Comparison of ENCODE assay signal across 18 cellular contexts in the genomic region with DNA sequence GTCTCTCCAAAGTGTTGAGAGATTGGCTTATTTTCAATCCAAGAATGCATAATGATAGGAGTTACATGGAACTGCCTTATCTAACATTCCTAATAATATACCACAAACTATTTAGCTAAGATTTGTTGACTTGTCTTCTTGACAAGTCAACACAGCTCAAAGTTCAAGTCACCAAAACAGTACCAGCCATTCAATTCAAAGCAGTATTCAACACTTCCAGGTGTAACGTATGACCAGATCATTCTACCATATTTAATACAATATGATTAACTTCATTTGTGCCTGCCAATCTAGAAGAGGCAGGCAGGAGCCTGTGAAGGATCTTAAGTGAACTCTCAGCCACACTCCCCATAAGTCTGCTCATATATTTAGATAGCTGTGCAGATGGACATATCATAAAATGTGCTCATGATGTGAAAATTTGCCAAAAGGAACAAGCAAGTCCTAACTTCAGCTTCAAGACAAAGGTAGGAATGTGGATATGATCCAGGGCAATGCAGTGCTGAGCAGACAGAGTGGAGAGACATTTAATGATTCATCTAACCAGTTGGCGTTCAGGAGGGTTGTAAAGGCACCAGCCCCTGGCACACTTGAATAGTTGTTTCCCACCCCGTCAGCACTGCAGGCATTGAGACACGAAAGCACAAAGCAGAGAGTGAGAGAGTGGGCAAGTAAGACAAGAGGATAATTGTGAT.
A peak's percentile ranks its signal among the peaks of the same experiment; 100 is the strongest.
DNase-seq lines count a peak whose midpoint lies in the region; ATAC-seq and TF ChIP-seq lines count a peak whose summit lies in the region.
"Had no signal": no experiment of that assay in that cellular context is flagged by ENCODE, and none has a peak within 500 bp of the region (broad histone marks: within the 10 kb centered on the region; RNA-seq: fewer than 3 reads in every experiment).

No MANE protein-coding gene starts in this region.

- H3K27me3 Mint-ChIP-seq in CD4-positive, alpha-beta memory T cell = no peaks in the 10 kb centered on the region
- H3K27me3 Mint-ChIP-seq in stimulated activated naive CD8-positive, alpha-beta T cell treated with anti-CD3 and anti-CD28 coated beads, Interleukin-15, amount 100 ng/mL, for 72 hours = no peaks in the 10 kb centered on the region

- H3K4me1 ChIP-seq in mammary epithelial cell (ENCODE audit: insufficient read depth, low read length) (peaks cover 9% of the 10 kb centered on the region), hepatocyte (ENCODE audit: insufficient read depth) (peaks cover 11% of the 10 kb centered on the region), smooth muscle cell (ENCODE audit: low read depth) (no peaks in the 10 kb centered on the region)
- no peaks in the 10 kb centered on the region for H3K4me1 ChIP-seq in CD4-positive, alpha-beta memory T cell (ENCODE audit: insufficient read depth, low read length)
- H3K4me1 ChIP-seq: BLaER1, right lobe of liver had no signal

- H3F3A ChIP-seq in smooth muscle cell (ENCODE audit: low read depth) = no peaks in the 10 kb centered on the region

- in situ Hi-C loops in mammary epithelial cell (cut with MboI; ENCODE audit: low sequenced_read_pairs in 2 of 2) = no loop called here

- no peak overlapping the region for H3K27ac ChIP-seq in mammary epithelial cell (ENCODE audit: insufficient read depth, low read depth, low read length)
- no peak overlapping the region for H3K27ac ChIP-seq in hepatocyte
- no peak overlapping the region for H3K27ac ChIP-seq in smooth muscle cell (ENCODE audit: low read depth)
- H3K27ac ChIP-seq in CD4-positive, alpha-beta memory T cell (ENCODE audit: low read depth, low read length) = no peak overlapping the region
- H3K27ac ChIP-seq: BLaER1, right lobe of liver had no signal

- CTCF ChIA-PET in mammary epithelial cell (lab: Charles Lee; ENCODE audit: low non-redundant PET) = no interaction called here
- CTCF ChIA-PET in CD4-positive, alpha-beta memory T cell (lab: Charles Lee; ENCODE audit: partially characterized antibody) = no interaction called here

- H3K9me3 ChIP-seq in mammary epithelial cell (replicated peaks; ENCODE audit: insufficient read depth, low read length) (no peaks in the 10 kb centered on the region), hepatocyte (ENCODE audit: low read depth) (no peaks in the 10 kb centered on the region), smooth muscle cell (replicated peaks; ENCODE audit: low read depth) (no peaks in the 10 kb centered on the region)
- H3K9me3 ChIP-seq in CD4-positive, alpha-beta memory T cell (ENCODE audit: control insufficient read depth in 1 of 2, low read length in 2 of 2) = no peaks in the 10 kb centered on the region
- H3K9me3 ChIP-seq: BLaER1, right lobe of liver had no signal

- no TSS peak for BruUV-seq in mammary epithelial cell (replicated peaks; lab: Mats Ljungman, UMichigan)

- H3K27me3 ChIP-seq in mammary epithelial cell (ENCODE audit: insufficient read depth, low read length) = no peaks in the 10 kb centered on the region
- no peaks in the 10 kb centered on the region for H3K27me3 ChIP-seq in hepatocyte
- no peaks in the 10 kb centered on the region for H3K27me3 ChIP-seq in smooth muscle cell (ENCODE audit: low read depth)
- H3K27me3 ChIP-seq in CD4-positive, alpha-beta memory T cell (ENCODE audit: insufficient read depth, low read length) = no peaks in the 10 kb centered on the region
- H3K27me3 ChIP-seq: BLaER1, right lobe of liver had no signal

- H3K4me2 ChIP-seq in mammary epithelial cell (ENCODE audit: insufficient read depth, low read depth, low read length) (peak overlapping the region; percentile 43), hepatocyte (peak overlapping the region; percentile 24), smooth muscle cell (peak overlapping the region; percentile 23)
- H3K4me2 ChIP-seq: BLaER1 had no signal

- H3K4me3 ChIP-seq in mammary epithelial cell (replicated peaks in 1 of 3; ENCODE audit: insufficient read depth in 1 of 3, low read depth in 2 of 3, low read length in 3 of 3) = no peak overlapping the region
- H3K4me3 ChIP-seq in hepatocyte = no peak overlapping the region
- no peak overlapping the region for H3K4me3 ChIP-seq in smooth muscle cell
- H3K4me3 ChIP-seq in CD4-positive, alpha-beta memory T cell (ENCODE audit: low read length in 2 of 2) = no peak overlapping the region
- H3K4me3 ChIP-seq: BLaER1, right lobe of liver had no signal

- WGBS in mammary epithelial cell (ENCODE audit: low coverage, missing lambda C conversion rate) = 0% methylated on average over 4 of the region's 4 CpGs
- WGBS in hepatocyte (ENCODE audit: low lambda C conversion rate, missing lambda C conversion rate) = 64% methylated on average over 4 of the region's 4 CpGs
- WGBS in smooth muscle cell (ENCODE audit: low lambda C conversion rate) = 78% methylated on average over 4 of the region's 4 CpGs

- H3K9ac ChIP-seq in mammary epithelial cell (ENCODE audit: insufficient read depth, low read length) = no peak overlapping the region
- H3K9ac ChIP-seq in smooth muscle cell (ENCODE audit: low read depth) = no peak overlapping the region
- H3K9ac ChIP-seq: BLaER1 had no signal

- no peak overlapping the region for H3K27ac Mint-ChIP-seq in CD4-positive, alpha-beta memory T cell
- H3K27ac Mint-ChIP-seq in stimulated activated naive CD8-positive, alpha-beta T cell treated with anti-CD3 and anti-CD28 coated beads, Interleukin-15, amount 100 ng/mL, for 72 hours = no peak overlapping the region
- H3K27ac Mint-ChIP-seq: activated naive CD4-positive, alpha-beta T cell treated with anti-CD3 and anti-CD28 coated beads, Interleukin-2, amount 50 U/mL, for 72 hours had no signal

- no peaks in the 10 kb centered on the region for H3K4me1 Mint-ChIP-seq in CD4-positive, alpha-beta memory T cell
- H3K4me1 Mint-ChIP-seq in stimulated activated naive CD8-positive, alpha-beta T cell treated with anti-CD3 and anti-CD28 coated beads, Interleukin-15, amount 100 ng/mL, for 72 hours = no peaks in the 10 kb centered on the region

- H3K9me3 Mint-ChIP-seq in CD4-positive, alpha-beta memory T cell = peaks cover 0 to 3% (median 0%) of the 10 kb centered on the region in 8 donors
- no peaks in the 10 kb centered on the region for H3K9me3 Mint-ChIP-seq in stimulated activated naive CD8-positive, alpha-beta T cell treated with anti-CD3 and anti-CD28 coated beads, Interleukin-15, amount 100 ng/mL, for 72 hours
- H3K9me3 Mint-ChIP-seq: activated naive CD4-positive, alpha-beta T cell treated with anti-CD3 and anti-CD28 coated beads, Interleukin-2, amount 50 U/mL, for 72 hours had no signal

- no peak for ATAC-seq in stimulated activated naive CD8-positive, alpha-beta T cell treated with anti-CD3 and anti-CD28 coated beads, Interleukin-15, amount 100 ng/mL, for 72 hours
- ATAC-seq: activated naive CD4-positive, alpha-beta T cell treated with anti-CD3 and anti-CD28 coated beads, Interleukin-2, amount 50 U/mL, for 72 hours; HepG2; Panc1; right lobe of liver had no signal

- H4K20me1 ChIP-seq in mammary epithelial cell (ENCODE audit: insufficient read depth, low read length) (no peaks in the 10 kb centered on the region), hepatocyte (ENCODE audit: insufficient read depth, poor library complexity, severe bottlenecking) (no peaks in the 10 kb centered on the region), smooth muscle cell (ENCODE audit: low read depth) (no peaks in the 10 kb centered on the region)
- H4K20me1 ChIP-seq: BLaER1 had no signal

- no peaks in the 10 kb centered on the region for H3K9me2 ChIP-seq in hepatocyte (replicated peaks; ENCODE audit: insufficient read depth)

- dilution Hi-C loops in mammary epithelial cell (cut with HindIII; ENCODE audit: low sequenced_read_pairs) = no loop called here

- H3K36me3 Mint-ChIP-seq in CD4-positive, alpha-beta memory T cell = no peaks in the 10 kb centered on the region
- H3K36me3 Mint-ChIP-seq: activated naive CD4-positive, alpha-beta T cell treated with anti-CD3 and anti-CD28 coated beads, Interleukin-2, amount 50 U/mL, for 72 hours had no signal

- DNase-seq in NCI-H446 (lab: John Stamatoyannopoulos, UW) (peak; percentile 19 to 78), mammary epithelial cell (peak; percentile 75), hepatocyte (ENCODE audit: low spot score) (no peak), smooth muscle cell (lab: John Stamatoyannopoulos, UW; ENCODE audit: unreplicated experiment) (no peak), GF-D8 (lab: John Stamatoyannopoulos, UW) (no peak)
- DNase-seq in CD4-positive, alpha-beta memory T cell = no peak
- no peak for DNase-seq in stimulated activated naive CD8-positive, alpha-beta T cell treated with anti-CD3 and anti-CD28 coated beads, Interleukin-15, amount 100 ng/mL, for 72 hours
- DNase-seq: activated T-cell treated with anti-CD3 and anti-CD28 coated beads, Interleukin-2, amount 50 U/mL, for 1 hour; central memory CD4-positive, alpha-beta T cell; DMS153; mesenchymal stem cell; NCI-H2029 treated with DMSO at 0.1 percent for 48 hours; NCI-H748 treated with DMSO at 0.1 percent for 48 hours; right lobe of liver had no signal

- H2AFZ ChIP-seq in mammary epithelial cell (ENCODE audit: low read depth, low read length) (peak overlapping the region; percentile 4), hepatocyte (no peak overlapping the region), smooth muscle cell (ENCODE audit: low read depth) (no peak overlapping the region)

- TF ChIP-seq CTCF in mammary epithelial cell (conservative IDR thresholded peaks at IDR 0.05 in 1 of 2, IDR thresholded peaks at IDR 0.05 in 1 of 2; ENCODE audit: extremely low read depth in 1 of 2, insufficient read depth in 1 of 2, low read depth in 1 of 2, low read length in 2 of 2) (no peak), hepatocyte (IDR thresholded peaks at IDR 0.05; ENCODE audit: poor library complexity) (no peak), smooth muscle cell (IDR thresholded peaks at IDR 0.05; ENCODE audit: borderline replicate concordance, insufficient read depth, poor library complexity, severe bottlenecking) (no peak)

- H3K79me2 ChIP-seq in mammary epithelial cell (ENCODE audit: insufficient read depth, low read length) (no peaks in the 10 kb centered on the region), hepatocyte (no peaks in the 10 kb centered on the region), smooth muscle cell (ENCODE audit: low read depth) (no peaks in the 10 kb centered on the region)

- no peak overlapping the region for H3K4me3 Mint-ChIP-seq in CD4-positive, alpha-beta memory T cell
- no peak overlapping the region for H3K4me3 Mint-ChIP-seq in stimulated activated naive CD8-positive, alpha-beta T cell treated with anti-CD3 and anti-CD28 coated beads, Interleukin-15, amount 100 ng/mL, for 72 hours

- intact Hi-C loops in mammary epithelial cell (cut with micrococcal nuclease) = no loop called here
- intact Hi-C loops in CD4-positive, alpha-beta memory T cell (cut with micrococcal nuclease) = no loop called here

- H3K36me3 ChIP-seq in mammary epithelial cell (ENCODE audit: insufficient read depth, low read length) (no peaks in the 10 kb centered on the region), hepatocyte (replicated peaks; ENCODE audit: insufficient read depth, low read depth) (no peaks in the 10 kb centered on the region), smooth muscle cell (ENCODE audit: low read depth) (no peaks in the 10 kb centered on the region)
- no peaks in the 10 kb centered on the region for H3K36me3 ChIP-seq in CD4-positive, alpha-beta memory T cell (ENCODE audit: insufficient read depth, low read length)
- H3K36me3 ChIP-seq: BLaER1, right lobe of liver had no signal

- POLR2A ChIA-PET in CD4-positive, alpha-beta memory T cell (lab: Charles Lee; ENCODE audit: partially characterized antibody) = no interaction called here

Comparison
In these comparisons a context has a peak if more than half of its experiments do, and no peak if none do; other contexts are left out.
1. DNase-seq: peak in NCI-H446 (2 of 2) and mammary epithelial cell (single experiment); none in hepatocyte (single experiment), smooth muscle cell (single experiment), CD4-positive, alpha-beta memory T cell (0 of 5), GF-D8 (single experiment) and stimulated activated naive CD8-positive, alpha-beta T cell treated with anti-CD3 and anti-CD28 coated beads, Interleukin-15, amount 100 ng/mL, for 72 hours (0 of 2).
2. Peak in every context shown above with its lines, with median percentiles within 50 percentile points of each other: H3K4me2 ChIP-seq.